Comparison of ENCODE assay signal across 23 cellular contexts in the genomic region with DNA sequence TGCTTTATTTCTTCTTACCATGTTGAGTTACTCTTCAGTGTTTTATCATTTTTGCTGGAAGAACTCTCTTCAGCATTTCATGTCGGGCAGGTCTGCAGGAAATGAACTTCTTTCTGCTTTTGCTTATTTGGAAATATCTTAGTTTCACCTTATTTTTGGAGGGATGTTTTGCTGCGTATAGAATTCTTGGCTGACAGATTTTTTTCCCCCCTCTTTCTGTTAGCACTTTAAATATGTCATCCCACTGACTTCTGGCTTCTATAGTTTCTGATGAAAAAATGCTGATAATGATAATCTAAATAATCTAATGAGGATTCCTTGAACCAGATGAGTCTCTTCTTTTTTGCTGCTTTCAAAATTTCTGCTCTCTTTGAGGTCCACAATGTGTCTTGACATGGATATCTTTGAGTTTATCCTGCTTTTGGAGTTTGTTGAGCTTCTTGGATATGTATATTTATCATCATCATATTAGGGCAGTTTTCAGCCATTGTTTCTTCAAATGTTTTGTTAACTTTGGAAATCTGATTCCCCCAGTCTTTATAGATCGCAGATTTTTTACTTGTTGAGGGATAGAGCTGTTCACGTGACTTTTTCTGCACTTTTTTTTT. TPM values are rescaled to one million over a fixed set of nuclear protein-coding genes. Genes with fewer than 3 reads are reported as not detected.
A peak's percentile ranks its signal among the peaks of the same experiment; 100 is the strongest.
DNase-seq lines count a peak whose midpoint lies in the region; ATAC-seq, FAIRE-seq and TF ChIP-seq lines count a peak whose summit lies in the region.
"Had no signal": no experiment of that assay in that cellular context is flagged by ENCODE, and none has a peak within 500 bp of the region (broad histone marks: within the 10 kb centered on the region; RNA-seq: fewer than 3 reads in every experiment).

No MANE protein-coding gene starts in this region.

- H3K27ac Mint-ChIP-seq in activated T-cell treated with anti-CD3 and anti-CD28 coated beads, Interleukin-2, amount 50 U/mL, for 72 hours, result peak overlapping the region; percentile 50
- H3K27ac Mint-ChIP-seq: B cell; CD8-positive, alpha-beta T cell had no signal

- H3K36me3 ChIP-seq in HEK293 (ENCODE audit: control insufficient read depth in 2 of 2, insufficient read depth in 1 of 2, low read length in 2 of 2) (peaks cover 8 to 35% of the 10 kb centered on the region in 2 experiments), K562 (ENCODE audit: control insufficient read depth, insufficient read depth, low read length) (peaks cover 12% of the 10 kb centered on the region)

- no peak for FAIRE-seq in K562 (lab: Jason Lieb, UNC)
- FAIRE-seq: A204.1, GM12878, GM19239, H1 had no signal

- H3K27ac ChIP-seq in HEK293 (ENCODE audit: extremely low read depth, low read depth, low read length), result no peak overlapping the region
- no peak overlapping the region for H3K27ac ChIP-seq in K562 (ENCODE audit: extremely low read depth, low read depth, low read length)
- H3K27ac ChIP-seq: 22Rv1, BLaER1, C4-2B, GM23248 had no signal

- H3K79me2 ChIP-seq in K562 (ENCODE audit: control insufficient read depth, insufficient read depth, low read length), result peaks cover 50% of the 10 kb centered on the region

- peaks cover 6% of the 10 kb centered on the region in 2 donors for H3K9me3 Mint-ChIP-seq in activated T-cell treated with anti-CD3 and anti-CD28 coated beads, Interleukin-2, amount 50 U/mL, for 72 hours

- no peaks in the 10 kb centered on the region for H3K27me3 Mint-ChIP-seq in activated T-cell treated with anti-CD3 and anti-CD28 coated beads, Interleukin-2, amount 50 U/mL, for 72 hours (ENCODE audit: low read depth)
- H3K27me3 Mint-ChIP-seq: B cell; CD4-positive, CD25-positive, alpha-beta regulatory T cell had no signal

- H3K4me2 ChIP-seq in K562 (ENCODE audit: insufficient read depth, low read length), result no peak overlapping the region
- H3K4me2 ChIP-seq: BLaER1 had no signal

- no peak for TF ChIP-seq EP300 in K562 (IDR thresholded peaks at IDR 0.05; ENCODE audit: low read length)

- peaks cover 24% of the 10 kb centered on the region for H3K4me1 Mint-ChIP-seq in activated T-cell treated with anti-CD3 and anti-CD28 coated beads, Interleukin-2, amount 50 U/mL, for 72 hours (ENCODE audit: low read depth)

- H3K9me3 ChIP-seq in HEK293 (ENCODE audit: control insufficient read depth, insufficient read depth, low read depth, low read length) (no peaks in the 10 kb centered on the region), K562 (replicated peaks; ENCODE audit: control insufficient read depth, insufficient read depth, low read depth, low read length) (no peaks in the 10 kb centered on the region)
- H3K9me3 ChIP-seq: Caco-2 had no signal

- no peak overlapping the region for H3K9ac ChIP-seq in K562 (ENCODE audit: insufficient read depth in 1 of 2, low read depth in 2 of 2, low read length in 2 of 2)
- H3K9ac ChIP-seq: BLaER1, GM23248 had no signal

- ATAC-seq in activated T-cell treated with anti-CD3 and anti-CD28 coated beads, Interleukin-2, amount 50 U/mL, for 72 hours (replicated peaks in 1 of 2), result no peak
- ATAC-seq in K562, result no peak
- ATAC-seq: CD8-positive, alpha-beta T cell; GM12878 had no signal

- intact Hi-C loops in K562 (cut with micrococcal nuclease), result no loop called here

- TF ChIP-seq RAD21 in K562 (CRISPR knock-in tag; conservative IDR thresholded peaks at IDR 0.05 in 1 of 2, IDR thresholded peaks at IDR 0.05 in 1 of 2), result no peak

- H3K27me3 ChIP-seq in K562 (ENCODE audit: control insufficient read depth in 2 of 2, insufficient read depth in 2 of 2, low read length in 2 of 2), result no peaks in the 10 kb centered on the region
- H3K27me3 ChIP-seq: BLaER1 had no signal

- no peak overlapping the region for H3K4me3 ChIP-seq in HEK293 (ENCODE audit: low read depth, low read length)
- no peak overlapping the region for H3K4me3 ChIP-seq in K562
- H3K4me3 ChIP-seq: BLaER1, GM12878, GM23248 had no signal

- TF ChIP-seq CTCF in HEK293 (tag by site-specific recombination; IDR thresholded peaks at IDR 0.05) (no peak), K562 (IDR thresholded peaks at IDR 0.05 in 2 of 3, conservative IDR thresholded peaks at IDR 0.05 in 1 of 3; ENCODE audit: insufficient read depth in 2 of 3, low read depth in 1 of 3, low read length in 3 of 3) (no peak)

- H3K9me1 ChIP-seq in K562 (ENCODE audit: control insufficient read depth, insufficient read depth, low read length), result no peaks in the 10 kb centered on the region

- WGBS in K562 (ENCODE audit: insufficient coverage, low coverage, missing lambda C conversion rate), result 79% methylated on average over 2 of the region's 4 CpGs

- no peak overlapping the region for H2AFZ ChIP-seq in K562 (ENCODE audit: low read depth, low read length)
- H2AFZ ChIP-seq: GM23248 had no signal

- no peak for TF ChIP-seq POLR2A in K562 (conservative IDR thresholded peaks at IDR 0.05)

- BruUV-seq in K562 (replicated peaks; lab: Mats Ljungman, UMichigan), result no TSS peak

- in situ Hi-C loops in K562 (cut with MboI), result no loop called here

- POLR2A ChIA-PET in HEK293 (lab: Yijun Ruan, JAX), result no interaction called here
- POLR2A ChIA-PET in K562 (lab: Yijun Ruan, JAX), result no interaction called here

- H3K36me3 Mint-ChIP-seq in activated T-cell treated with anti-CD3 and anti-CD28 coated beads, Interleukin-2, amount 50 U/mL, for 72 hours (ENCODE audit: insufficient read depth in 2 of 2), result peaks cover 14 to 52% of the 10 kb centered on the region in 2 donors

- peaks cover 3% of the 10 kb centered on the region; the same call in 1 of the 2 replicates for H4K20me1 ChIP-seq in K562 (replicated peaks; ENCODE audit: control insufficient read depth, insufficient read depth, low read length)

- DNase-seq in activated T-cell treated with anti-CD3 and anti-CD28 coated beads, Interleukin-2, amount 50 U/mL, for 72 hours, result no peak
- DNase-seq in activated T-cell treated with anti-CD3 and anti-CD28 coated beads, Interleukin-2, amount 50 U/mL, for 48 hours, result no peak
- DNase-seq in K562 (ENCODE audit: extremely low read depth in 1 of 4, low spot score in 3 of 4) (no peak), iPS-NIHi11 (ENCODE audit: low spot score) (no peak), DMS79 (lab: John Stamatoyannopoulos, UW) (no peak)
- DNase-seq: Caco-2; CD4-positive, CD25-positive, alpha-beta regulatory T cell; CD8-positive, alpha-beta T cell; DMS153; EL; GDM1; GM23248; H7; HCEC 1CT had no signal

- H3K4me1 ChIP-seq in HEK293 (ENCODE audit: control insufficient read depth, insufficient read depth, low read length) (no peaks in the 10 kb centered on the region), K562 (replicated peaks in 1 of 2; ENCODE audit: control insufficient read depth in 2 of 2, insufficient read depth in 2 of 2, low read length in 2 of 2) (peaks cover 4 to 8% of the 10 kb centered on the region in 2 experiments; a peak in 3 of 5 replicates)

- H3K4me3 Mint-ChIP-seq in activated T-cell treated with anti-CD3 and anti-CD28 coated beads, Interleukin-2, amount 50 U/mL, for 72 hours, result no peak overlapping the region
- H3K4me3 Mint-ChIP-seq: B cell; CD8-positive, alpha-beta T cell had no signal

- CTCF ChIA-PET in HEK293 (lab: Yijun Ruan, JAX), result no interaction called here
- CTCF ChIA-PET in K562 (lab: Yijun Ruan, JAX; ENCODE audit: low intra/inter-chr PET ratio), result no interaction called here

TF ChIP-seq in HEK293, 187 proteins besides CTCF, POLR2A, EP300 and RAD21 (continues in another document):
- TF ChIP-seq SCRT2 (tag by site-specific recombination; IDR thresholded peaks at IDR 0.05) (no peak), SETDB1 (IDR thresholded peaks at IDR 0.05; ENCODE audit: insufficient read length, low read length) (peak; percentile 96)
- TF ChIP-seq, protein P1, sequence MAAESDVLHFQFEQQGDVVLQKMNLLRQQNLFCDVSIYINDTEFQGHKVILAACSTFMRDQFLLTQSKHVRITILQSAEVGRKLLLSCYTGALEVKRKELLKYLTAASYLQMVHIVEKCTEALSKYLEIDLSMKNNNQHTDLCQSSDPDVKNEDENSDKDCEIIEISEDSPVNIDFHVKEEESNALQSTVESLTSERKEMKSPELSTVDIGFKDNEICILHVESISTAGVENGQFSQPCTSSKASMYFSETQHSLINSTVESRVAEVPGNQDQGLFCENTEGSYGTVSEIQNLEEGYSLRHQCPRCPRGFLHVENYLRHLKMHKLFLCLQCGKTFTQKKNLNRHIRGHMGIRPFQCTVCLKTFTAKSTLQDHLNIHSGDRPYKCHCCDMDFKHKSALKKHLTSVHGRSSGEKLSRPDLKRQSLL (tag by site-specific recombination; IDR thresholded peaks at IDR 0.05), result no peak

RNA-seq across cellular contexts. Expression of gene ZMYM2, which starts 20.4 kb away (rescaled TPM):
- 100 to 1,000 TPM in 1 of 2 donors, 10 to 100 TPM in 1; 86.4 to 103 TPM for total RNA-seq in activated T-cell treated with anti-CD3 and anti-CD28 coated beads, Interleukin-2, amount 50 U/mL, for 72 hours
- 57.2 and 213 TPM in 2 replicates for total RNA-seq in K562 (2011; cell fraction: chromatin; rRNA removed; ENCODE audit: low replicate concordance)
- total RNA-seq in K562 (2011; cell fraction: nucleolus; rRNA removed), result 22.0 and 33.7 TPM in 2 replicates
- total RNA-seq in K562 (2011; cell fraction: nucleoplasm; rRNA removed), result 68.9 and 81.1 TPM in 2 replicates
- total RNA-seq in K562 (2014; rRNA removed) (15.3 and 16.8 TPM in 2 replicates), K562 (2014; rRNA removed; fragmentation: Illumina TruSeq; extraction: Trizol) (41.2 and 41.8 TPM in 2 replicates), K562 (2015; rRNA removed; fragmentation: Illumina TruSeq; extraction: Trizol) (34.2 and 38.2 TPM in 2 replicates), K562 (2021) (26.0 and 26.8 TPM in 2 replicates)
- polyA plus RNA-seq in K562 (2011; rRNA removed) (34.0 and 48.8 TPM in 2 replicates), K562 (2014; fragmentation: Illumina TruSeq; extraction: Trizol) (26.8 and 32.1 TPM in 2 replicates), K562 (2014; fragmentation: Nextera tagmentation; extraction: Ambion mirVana) (1 to 10 TPM; 5.0 to 8.8 TPM), K562 (2014; rRNA removed) (16.4 and 19.3 TPM in 2 replicates)
- 4.8 and 12.3 TPM in 2 replicates for polyA plus RNA-seq in K562 (2011; cell fraction: cytosol; rRNA removed)
- 27.1 and 49.7 TPM in 2 replicates for polyA plus RNA-seq in K562 (2011; cell fraction: nucleus; rRNA removed)
- 16.3 and 17.7 TPM in 2 replicates for polyA plus RNA-seq in K562 (2012)
- 72.8 and 89.2 TPM in 2 replicates for polyA minus RNA-seq in K562 (2011; rRNA and poly(A)+ RNA removed)
- polyA minus RNA-seq in K562 (2011; cell fraction: cytosol; rRNA and poly(A)+ RNA removed), result 18.1 and 18.4 TPM in 2 replicates
- 34.2 and 60.9 TPM in 2 replicates for polyA minus RNA-seq in K562 (2011; cell fraction: nucleus; rRNA and poly(A)+ RNA removed)
